16 cellular contexts compared by ENCODE assay signal in genomic region chr7:36970551-36971514, GRCh38.
DNase-seq lines count a peak whose midpoint lies in the region; ATAC-seq and TF ChIP-seq lines count a peak whose summit lies in the region.
"Had no signal": no experiment of that assay in that cellular context is flagged by ENCODE, and none has a peak within 500 bp of the region (broad histone marks: within the 10 kb centered on the region; RNA-seq: fewer than 3 reads in every experiment).

No MANE protein-coding gene starts in this region.

- no peak overlapping the region for H4K8ac ChIP-seq in IMR-90 (ENCODE audit: low read depth in 2 of 2, low read length in 2 of 2)

- no peak overlapping the region for H4K91ac ChIP-seq in IMR-90 (ENCODE audit: insufficient read depth, low read depth, low read length)

- in situ Hi-C loops in IMR-90 (cut with MboI; ENCODE audit: low sequenced_read_pairs): loop anchor here (25.0 kb wide), 1 partner anchor 484 kb away; no protein-coding TSS in a partner anchor

- CTCF ChIA-PET in CD8-positive, alpha-beta memory T cell (lab: Charles Lee): interaction anchor here (1.2 to 2.6 kb wide), 5 partner anchors 9 to 248 kb away, joined by 3 to 9 read pairs (median 4); no protein-coding TSS in a partner anchor
- CTCF ChIA-PET in IMR-90 (lab: Yijun Ruan, JAX): interaction anchor here (1.1 to 6.6 kb wide), 3 partner anchors 17 to 229 kb away, joined by 4 to 104 read pairs (median 60); no protein-coding TSS in a partner anchor

- peak overlapping the region in 6 of 7 donors; percentile 12 to 59 (median 18) for H3K4me3 Mint-ChIP-seq in CD8-positive, alpha-beta memory T cell
- no peak overlapping the region for H3K4me3 Mint-ChIP-seq in nephron

- H4K20me1 ChIP-seq in IMR-90 (ENCODE audit: insufficient read depth, low read length): no peaks in the 10 kb centered on the region

- intact Hi-C loops in IMR-90 (cut with micrococcal nuclease): no loop called here
- intact Hi-C loops in body of pancreas (cut with DNase I): no loop called here

- peaks cover 0 to 5% (median 0%) of the 10 kb centered on the region in 5 donors for H3K9me3 Mint-ChIP-seq in CD8-positive, alpha-beta memory T cell
- peaks cover 5% of the 10 kb centered on the region for H3K9me3 Mint-ChIP-seq in nephron

- H2BK5ac ChIP-seq in IMR-90 (ENCODE audit: low read depth, low read length, poor library complexity, severe bottlenecking): no peak overlapping the region

- no peak overlapping the region for H3K4me2 ChIP-seq in IMR-90 (ENCODE audit: low read depth, low read length)

- no peak overlapping the region for H3K9ac ChIP-seq in IMR-90 (ENCODE audit: low read depth, low read length)

- peaks cover 36 to 49% (median 46%) of the 10 kb centered on the region in 3 donors for H3K4me1 Mint-ChIP-seq in CD8-positive, alpha-beta memory T cell
- H3K4me1 Mint-ChIP-seq in nephron: peaks cover 31% of the 10 kb centered on the region

- no peak overlapping the region for H2AFZ ChIP-seq in IMR-90 (replicated peaks; ENCODE audit: low read length, poor library complexity)

- no peak overlapping the region for H3K23ac ChIP-seq in IMR-90 (ENCODE audit: low read depth, low read length)

- dilution Hi-C loops in IMR-90 (cut with HindIII; ENCODE audit: low sequenced_read_pairs, unreplicated experiment): no loop called here

- H3K27me3 ChIP-seq in CD8-positive, alpha-beta memory T cell (ENCODE audit: insufficient read depth, low read length, poor library complexity, severe bottlenecking): no peaks in the 10 kb centered on the region
- H3K27me3 ChIP-seq in IMR-90 (ENCODE audit: control insufficient read depth, insufficient read depth, low read length): no peaks in the 10 kb centered on the region; the same call in 1 of the 2 replicates
- H3K27me3 ChIP-seq in body of pancreas: no peaks in the 10 kb centered on the region
- H3K27me3 ChIP-seq: heart left ventricle, thyroid gland had no signal

- H3K18ac ChIP-seq in IMR-90 (ENCODE audit: low read depth, low read length): no peak overlapping the region

- no peak for DNase-seq in CD8-positive, alpha-beta memory T cell
- DNase-seq in IMR-90: no peak
- DNase-seq in body of pancreas: no peak
- no peak for DNase-seq in hypothalamus (lab: John Stamatoyannopoulos, UW)
- no peak for DNase-seq in DMS153 treated with DMSO at 0.1 percent for 48 hours (lab: John Stamatoyannopoulos, UW; ENCODE audit: unreplicated experiment)
- DNase-seq: amniotic stem cell, C1 segment of cervical spinal cord, heart left ventricle, mucosa of descending colon, NCI-H345, OCI-M1, thyroid gland had no signal

- no peak overlapping the region for H2BK120ac ChIP-seq in IMR-90 (ENCODE audit: low read depth, low read length)

- H3K27ac Mint-ChIP-seq in CD8-positive, alpha-beta memory T cell: peak overlapping the region; percentile 5 to 95 (median 72)
- peak overlapping the region; percentile 46 to 79 (median 75) for H3K27ac Mint-ChIP-seq in nephron

- no peak overlapping the region for H2BK20ac ChIP-seq in IMR-90 (ENCODE audit: low read depth, low read length)

- no peaks in the 10 kb centered on the region for H3K27me3 Mint-ChIP-seq in CD8-positive, alpha-beta memory T cell
- H3K27me3 Mint-ChIP-seq in nephron (ENCODE audit: low read depth): peaks cover 6% of the 10 kb centered on the region

- POLR2A ChIA-PET in CD8-positive, alpha-beta memory T cell (lab: Charles Lee): interaction anchor here (0.8 kb wide), 1 partner anchor 39 kb away, joined by 3 read pairs; no protein-coding TSS in a partner anchor
- POLR2A ChIA-PET in IMR-90 (lab: Charles Lee; ENCODE audit: unreplicated experiment): no interaction called here

- H3K9me3 ChIP-seq in CD8-positive, alpha-beta memory T cell (ENCODE audit: low read length): no peaks in the 10 kb centered on the region
- H3K9me3 ChIP-seq in IMR-90 (ENCODE audit: control insufficient read depth, insufficient read depth, low read length) (no peaks in the 10 kb centered on the region), body of pancreas (no peaks in the 10 kb centered on the region)
- H3K9me3 ChIP-seq: heart left ventricle, mucosa of descending colon, thyroid gland had no signal

- H3K36me3 Mint-ChIP-seq in CD8-positive, alpha-beta memory T cell: peaks cover 15 to 20% (median 15%) of the 10 kb centered on the region in 3 donors
- no peaks in the 10 kb centered on the region for H3K36me3 Mint-ChIP-seq in nephron (ENCODE audit: low read depth)

- H2AK5ac ChIP-seq in IMR-90 (ENCODE audit: low read depth, low read length): no peak overlapping the region

- TF ChIP-seq RAD21 in IMR-90 (IDR thresholded peaks at IDR 0.05; ENCODE audit: low read length): no peak

- peaks cover 15% of the 10 kb centered on the region for H3K4me1 ChIP-seq in CD8-positive, alpha-beta memory T cell (ENCODE audit: insufficient read depth, low read length)
- no peaks in the 10 kb centered on the region for H3K4me1 ChIP-seq in IMR-90 (ENCODE audit: control insufficient read depth, insufficient read depth, low read length)
- peaks cover 40% of the 10 kb centered on the region for H3K4me1 ChIP-seq in body of pancreas

- TF ChIP-seq CTCF in IMR-90 (conservative IDR thresholded peaks at IDR 0.05; ENCODE audit: low read depth, low read length) (no peak), body of pancreas (IDR thresholded peaks at IDR 0.05) (no peak), nephron (IDR thresholded peaks at IDR 0.05; ENCODE audit: unreplicated experiment in 3 of 3) (no peak)

- H3K79me1 ChIP-seq in IMR-90 (ENCODE audit: low read depth in 1 of 2, low read length in 2 of 2): no peaks in the 10 kb centered on the region

- H4K5ac ChIP-seq in IMR-90 (ENCODE audit: low read depth, low read length): no peak overlapping the region

- ATAC-seq in IMR-90 (ENCODE audit: low read depth) (no peak), body of pancreas (no peak), HG03521 (IDR thresholded peaks at IDR 0.05; ENCODE audit: unreplicated experiment) (no peak), HG02981 (IDR thresholded peaks at IDR 0.05; ENCODE audit: unreplicated experiment) (no peak)
- ATAC-seq: esophagus mucosa, heart left ventricle had no signal

- H3K9me1 ChIP-seq in IMR-90 (ENCODE audit: insufficient read depth, low read length): no peaks in the 10 kb centered on the region

- no peak overlapping the region for H3K27ac ChIP-seq in CD8-positive, alpha-beta memory T cell (ENCODE audit: low read depth, low read length)
- no peak overlapping the region for H3K27ac ChIP-seq in IMR-90 (ENCODE audit: insufficient read depth, low read length)
- H3K27ac ChIP-seq in body of pancreas: peak overlapping the region; percentile 41 to 61 (median 52)
- H3K27ac ChIP-seq: thyroid gland had no signal

- no peak overlapping the region for H3K14ac ChIP-seq in IMR-90 (replicated peaks; ENCODE audit: low read depth, low read length)

- 79% methylated on average over 2 of the region's 5 CpGs; no CpG with 5 or more reads in 1 of the 2 experiments for WGBS in IMR-90 (ENCODE audit: extremely low coverage in 2 of 2, insufficient read length in 1 of 2), 2 experiments
- 44 to 50% methylated on average over 5 of the region's 5 CpGs for WGBS in body of pancreas, 2 donors

- no peak overlapping the region for H3K4me3 ChIP-seq in CD8-positive, alpha-beta memory T cell (ENCODE audit: low read length)
- H3K4me3 ChIP-seq in IMR-90 (ENCODE audit: insufficient read depth, low read depth, low read length): no peak overlapping the region
- no peak overlapping the region for H3K4me3 ChIP-seq in body of pancreas
- H3K4me3 ChIP-seq: heart left ventricle, mucosa of descending colon, thyroid gland had no signal

- H2AK9ac ChIP-seq in IMR-90 (replicated peaks; ENCODE audit: low read depth, low read length, poor library complexity): no peak overlapping the region

- no peak overlapping the region for H2BK15ac ChIP-seq in IMR-90 (ENCODE audit: low read depth, low read length)

- no peak overlapping the region for H3K4ac ChIP-seq in IMR-90 (ENCODE audit: low read depth, low read length)

- no peaks in the 10 kb centered on the region for H3K36me3 ChIP-seq in CD8-positive, alpha-beta memory T cell (ENCODE audit: insufficient read depth, low read length)
- H3K36me3 ChIP-seq in IMR-90 (ENCODE audit: control insufficient read depth, insufficient read depth, low read length) (no peaks in the 10 kb centered on the region), body of pancreas (replicated peaks in 1 of 2; ENCODE audit: insufficient read depth in 1 of 2, low read depth in 2 of 2) (no peaks in the 10 kb centered on the region)
- H3K36me3 ChIP-seq: heart left ventricle, thyroid gland had no signal

- BruUV-seq in IMR-90 (replicated peaks; lab: Mats Ljungman, UMichigan): no TSS peak

- no peak overlapping the region for H3K56ac ChIP-seq in IMR-90 (ENCODE audit: extremely low read depth, insufficient read depth, low read length)

- no peak for TF ChIP-seq POLR2A in IMR-90 (IDR thresholded peaks at IDR 0.05; ENCODE audit: low read depth, low read length)
- TF ChIP-seq POLR2A in body of pancreas (IDR thresholded peaks at IDR 0.05): no peak

TF ChIP-seq in IMR-90, 13 proteins besides CTCF, POLR2A, EP300 and RAD21:
- peak; percentile 19; the same call in 1 of the 2 replicates for TF ChIP-seq CEBPB (IDR thresholded peaks at IDR 0.05; ENCODE audit: low read depth, low read length)
- no peak for TF ChIP-seq SMC3 (IDR thresholded peaks at IDR 0.05; ENCODE audit: low read depth, low read length)

Comparison
In these comparisons a context has a peak if more than half of its experiments do, and no peak if none do; other contexts are left out.
1. H3K27ac ChIP-seq: peak in body of pancreas (4 of 4); none in CD8-positive, alpha-beta memory T cell (single experiment) and IMR-90 (single experiment).
2. H3K4me3 Mint-ChIP-seq: peak in CD8-positive, alpha-beta memory T cell (6 of 7); none in nephron (0 of 3).